In the genomic region with DNA sequence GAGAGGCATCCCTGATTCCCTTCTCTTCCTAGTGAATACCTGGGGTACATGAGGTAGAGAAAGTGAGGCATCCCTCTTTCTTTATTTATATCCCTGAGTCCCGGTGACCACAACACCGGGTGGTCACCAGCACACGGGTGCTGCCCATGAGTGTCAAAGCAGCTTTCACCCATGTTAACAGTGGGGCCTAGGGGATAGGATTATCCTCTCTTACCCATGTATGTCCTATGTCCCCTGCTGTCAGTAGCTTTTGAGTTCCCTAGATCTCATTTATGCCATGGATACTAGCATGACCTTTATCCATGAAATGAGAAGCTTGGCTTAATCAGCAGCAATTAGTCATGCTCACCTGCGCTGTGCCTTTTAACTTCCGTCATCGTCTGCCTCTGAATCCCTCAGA, we compare ENCODE assay signal across 30 cellular contexts.
"Had no signal": no experiment of that assay in that cellular context is flagged by ENCODE, and none has a peak within 500 bp of the region (broad histone marks: within the 10 kb centered on the region; RNA-seq: fewer than 3 reads in every experiment).

No MANE protein-coding gene starts in this region.

- ATAC-seq: naive thymus-derived CD4-positive, alpha-beta T cell; natural killer cell; psoas muscle; right cardiac atrium; sciatic nerve; stimulated activated effector memory CD8-positive, alpha-beta T cell treated with anti-CD3 and anti-CD28 coated beads, Interleukin-12 subunit alpha, Interleukin-12 subunit beta, amount 100 ng/mL, for 72 hours; stimulated activated naive B cell treated with anti-CD40 and anti-IgM and Interleukin-4, amounts not matched to agents 10 μg/mL and 1 μg/mL and 100 μg/mL, for 72 hours; upper lobe of right lung had no signal

- H3K27me3 Mint-ChIP-seq: naive thymus-derived CD4-positive, alpha-beta T cell; progenitor cell of endocrine pancreas; stimulated activated naive B cell treated with anti-CD40 and anti-IgM and Interleukin-4, amounts not matched to agents 10 μg/mL and 1 μg/mL and 100 μg/mL, for 72 hours; stimulated activated naive CD8-positive, alpha-beta T cell treated with anti-CD3 and anti-CD28 coated beads, Interleukin-15, Interleukin-2, amounts not matched to agents 100 ng/mL and 50 ng/mL, for 24 hours had no signal

- H3K4me3 Mint-ChIP-seq: naive thymus-derived CD4-positive, alpha-beta T cell; natural killer cell; nephron; neural progenitor cell; stimulated activated effector memory CD8-positive, alpha-beta T cell treated with anti-CD3 and anti-CD28 coated beads, Interleukin-12 subunit alpha, Interleukin-12 subunit beta, amount 100 ng/mL, for 72 hours; stimulated activated naive B cell treated with anti-CD40 and anti-IgM and Interleukin-4, amounts not matched to agents 10 μg/mL and 1 μg/mL and 100 μg/mL, for 72 hours; stimulated activated naive CD8-positive, alpha-beta T cell treated with anti-CD3 and anti-CD28 coated beads, Interleukin-15, Interleukin-2, amounts not matched to agents 100 ng/mL and 50 ng/mL, for 24 hours had no signal

- H3K27ac ChIP-seq: neural progenitor cell, ovary, parathyroid adenoma, psoas muscle, skin epidermis, spleen, stomach, thoracic aorta, thyroid gland, tibial nerve, upper lobe of right lung, uterus had no signal

- H3K36me3 ChIP-seq: neural progenitor cell, ovary, spleen, stomach, thoracic aorta, thyroid gland, tibial nerve, upper lobe of right lung, uterus had no signal

- H3K36me3 Mint-ChIP-seq: natural killer cell; stimulated activated effector memory CD8-positive, alpha-beta T cell treated with anti-CD3 and anti-CD28 coated beads, Interleukin-12 subunit alpha, Interleukin-12 subunit beta, amount 100 ng/mL, for 72 hours; stimulated activated naive B cell treated with anti-CD40 and anti-IgM and Interleukin-4, amounts not matched to agents 10 μg/mL and 1 μg/mL and 100 μg/mL, for 72 hours had no signal

- H3K27me3 ChIP-seq: neural progenitor cell, ovary, spleen, stomach, thyroid gland, tibial nerve, upper lobe of right lung, uterus had no signal

- H3K9ac ChIP-seq: neural progenitor cell, parathyroid adenoma had no signal

- H3K9me3 ChIP-seq: ovary, psoas muscle, thoracic aorta, thyroid gland, upper lobe of right lung, uterus had no signal

- H3K4me3 ChIP-seq: neural progenitor cell, ovary, psoas muscle, skin epidermis, smooth muscle cell, spleen, stomach, thoracic aorta, thyroid gland, tibial nerve, upper lobe of right lung, uterus had no signal

- H3K27ac Mint-ChIP-seq: naive thymus-derived CD4-positive, alpha-beta T cell; natural killer cell; nephron; neural progenitor cell; progenitor cell of endocrine pancreas; stimulated activated effector memory CD8-positive, alpha-beta T cell treated with anti-CD3 and anti-CD28 coated beads, Interleukin-12 subunit alpha, Interleukin-12 subunit beta, amount 100 ng/mL, for 72 hours; stimulated activated naive CD8-positive, alpha-beta T cell treated with anti-CD3 and anti-CD28 coated beads, Interleukin-15, Interleukin-2, amounts not matched to agents 100 ng/mL and 50 ng/mL, for 24 hours had no signal

- H3K4me1 ChIP-seq: neural progenitor cell, parathyroid adenoma, psoas muscle, spleen, stomach, thyroid gland, upper lobe of right lung, uterus had no signal

- H3K9me3 Mint-ChIP-seq: natural killer cell; stimulated activated effector memory CD8-positive, alpha-beta T cell treated with anti-CD3 and anti-CD28 coated beads, Interleukin-12 subunit alpha, Interleukin-12 subunit beta, amount 100 ng/mL, for 72 hours; stimulated activated naive CD8-positive, alpha-beta T cell treated with anti-CD3 and anti-CD28 coated beads, Interleukin-15, Interleukin-2, amounts not matched to agents 100 ng/mL and 50 ng/mL, for 24 hours had no signal

- DNase-seq: naive thymus-derived CD4-positive, alpha-beta T cell; natural killer cell; occipital lobe; ovary; posterior cingulate gyrus; psoas muscle; right cardiac atrium; spleen; stimulated activated CD4-positive, alpha-beta T cell treated with anti-CD3 and anti-CD28 coated beads, Interleukin-12 subunit alpha, Interleukin-12 subunit beta, amount 100 ng/mL, for 4 hours; stimulated activated CD4-positive, alpha-beta T cell treated with anti-CD3 and anti-CD28 coated beads, Interleukin-2, amount 100 ng/mL, for 24 hours; stimulated activated CD4-positive, alpha-beta T cell treated with anti-CD3 and anti-CD28 coated beads, Interleukin-2, amount 100 ng/mL, for 48 hours; stimulated activated CD4-positive, alpha-beta T cell treated with anti-CD3 and anti-CD28 coated beads, Interleukin-4, amount 100 ng/mL, for 24 hours; stimulated activated naive B cell treated with anti-CD40 and anti-IgM and Interleukin-4, amounts not matched to agents 10 μg/mL and 1 μg/mL and 100 μg/mL, for 72 hours; stimulated activated naive CD4-positive, alpha-beta T cell treated with Interleukin-2 at 50 U/mL for 16 hours; stomach; thyroid gland; trophoblast cell; upper lobe of right lung; uterus had no signal

- H3K4me1 Mint-ChIP-seq: nephron; neural progenitor cell; stimulated activated effector memory CD8-positive, alpha-beta T cell treated with anti-CD3 and anti-CD28 coated beads, Interleukin-12 subunit alpha, Interleukin-12 subunit beta, amount 100 ng/mL, for 72 hours; stimulated activated naive B cell treated with anti-CD40 and anti-IgM and Interleukin-4, amounts not matched to agents 10 μg/mL and 1 μg/mL and 100 μg/mL, for 72 hours had no signal
